In genomic region chr12:128091101-128091795, GRCh38 we compare ENCODE assay signal across 19 cellular contexts.
"Had no signal": no experiment of that assay in that cellular context is flagged by ENCODE, and none has a peak within 500 bp of the region (broad histone marks: within the 10 kb centered on the region; RNA-seq: fewer than 3 reads in every experiment).

No MANE protein-coding gene starts in this region.

- H3K27ac ChIP-seq: ascending aorta, coronary artery, gastrocnemius medialis, tibial artery, vagina had no signal

- H3K27me3 Mint-ChIP-seq: activated CD4-positive, alpha-beta T cell treated with anti-CD3 and anti-CD28 coated beads, Interleukin-2, amount 10 ng/mL, durations not matched to agents 24 days and 14 days; activated CD8-positive, alpha-beta T cell treated with anti-CD3 and anti-CD28 coated beads for 36 hours; activated T-cell treated with anti-CD3 and anti-CD28 coated beads, Interleukin-2, amount 50 U/mL, for 24 hours; memory B cell; naive thymus-derived CD4-positive, alpha-beta T cell had no signal

- H3K9me3 Mint-ChIP-seq: activated CD8-positive, alpha-beta T cell treated with anti-CD3 and anti-CD28 coated beads for 36 hours had no signal

- H3K4me3 Mint-ChIP-seq: activated CD4-positive, alpha-beta T cell treated with anti-CD3 and anti-CD28 coated beads, Interleukin-2, amount 10 ng/mL, durations not matched to agents 24 days and 14 days; activated CD8-positive, alpha-beta T cell treated with anti-CD3 and anti-CD28 coated beads for 36 hours; activated naive CD4-positive, alpha-beta T cell treated with anti-CD3 and anti-CD28 coated beads for 36 hours; activated T-cell treated with anti-CD3 and anti-CD28 coated beads, Interleukin-2, amount 50 U/mL, for 24 hours; memory B cell; naive thymus-derived CD4-positive, alpha-beta T cell had no signal

- H3K27me3 ChIP-seq: ascending aorta, gastrocnemius medialis, tibial artery, vagina had no signal

- H3K36me3 ChIP-seq: ascending aorta, gastrocnemius medialis, tibial artery, vagina had no signal

- H3K4me1 ChIP-seq: ascending aorta, gastrocnemius medialis, tibial artery, vagina had no signal

- H3K9me3 ChIP-seq: ascending aorta, gastrocnemius medialis, vagina had no signal

- H3K4me3 ChIP-seq: ascending aorta, coronary artery, gastrocnemius medialis, tibial artery, vagina had no signal

- H3K4me1 Mint-ChIP-seq: activated CD4-positive, alpha-beta T cell treated with anti-CD3 and anti-CD28 coated beads, Interleukin-2, amount 10 ng/mL, durations not matched to agents 24 days and 14 days; memory B cell; naive thymus-derived CD4-positive, alpha-beta T cell had no signal

- H3K27ac Mint-ChIP-seq: activated CD4-positive, alpha-beta T cell treated with anti-CD3 and anti-CD28 coated beads, Interleukin-2, amount 10 ng/mL, durations not matched to agents 24 days and 14 days; activated CD8-positive, alpha-beta T cell treated with anti-CD3 and anti-CD28 coated beads for 36 hours; activated naive CD4-positive, alpha-beta T cell treated with anti-CD3 and anti-CD28 coated beads for 36 hours; activated T-cell treated with anti-CD3 and anti-CD28 coated beads, Interleukin-2, amount 50 U/mL, for 24 hours; activated T-helper 2 cell treated with anti-CD3 and anti-CD28 coated beads, Interferon-gamma antibody, Interleukin-2, Interleukin-4, amounts not matched to agents 10 μg/mL and 5 μg/mL and 100 μg/mL, durations not matched to agents 14 hours and 24 hours and 36 hours; memory B cell had no signal

- H3K36me3 Mint-ChIP-seq: memory B cell had no signal

- DNase-seq: activated CD4-positive, alpha-beta T cell treated with anti-CD3 and anti-CD28 coated beads, Interleukin-2, amount 10 ng/mL, durations not matched to agents 24 days and 14 days; activated CD8-positive, alpha-beta T cell treated with anti-CD3 and anti-CD28 coated beads for 36 hours; activated naive CD4-positive, alpha-beta T cell treated with anti-CD3 and anti-CD28 coated beads for 36 hours; activated T-cell treated with anti-CD3 and anti-CD28 coated beads, Interleukin-2, amount 50 U/mL, for 24 hours; gastrocnemius medialis; kidney glomerular epithelial cell; naive thymus-derived CD4-positive, alpha-beta T cell; nucleus accumbens; stimulated activated CD4-positive, alpha-beta T cell treated with anti-CD3 and anti-CD28 coated beads, Interleukin-12 subunit alpha, Interleukin-12 subunit beta, amount 100 ng/mL, for 4 hours; stimulated activated naive CD8-positive, alpha-beta T cell treated with anti-CD3 and anti-CD28 coated beads, Interleukin-15, Interleukin-2, amounts not matched to agents 100 U/mL and 50 U/mL, for 24 hours; substantia nigra; T-helper 1 cell; T1000; tibial artery had no signal
